Comparison of ENCODE assay signal across 9 cellular contexts in the genomic region with DNA sequence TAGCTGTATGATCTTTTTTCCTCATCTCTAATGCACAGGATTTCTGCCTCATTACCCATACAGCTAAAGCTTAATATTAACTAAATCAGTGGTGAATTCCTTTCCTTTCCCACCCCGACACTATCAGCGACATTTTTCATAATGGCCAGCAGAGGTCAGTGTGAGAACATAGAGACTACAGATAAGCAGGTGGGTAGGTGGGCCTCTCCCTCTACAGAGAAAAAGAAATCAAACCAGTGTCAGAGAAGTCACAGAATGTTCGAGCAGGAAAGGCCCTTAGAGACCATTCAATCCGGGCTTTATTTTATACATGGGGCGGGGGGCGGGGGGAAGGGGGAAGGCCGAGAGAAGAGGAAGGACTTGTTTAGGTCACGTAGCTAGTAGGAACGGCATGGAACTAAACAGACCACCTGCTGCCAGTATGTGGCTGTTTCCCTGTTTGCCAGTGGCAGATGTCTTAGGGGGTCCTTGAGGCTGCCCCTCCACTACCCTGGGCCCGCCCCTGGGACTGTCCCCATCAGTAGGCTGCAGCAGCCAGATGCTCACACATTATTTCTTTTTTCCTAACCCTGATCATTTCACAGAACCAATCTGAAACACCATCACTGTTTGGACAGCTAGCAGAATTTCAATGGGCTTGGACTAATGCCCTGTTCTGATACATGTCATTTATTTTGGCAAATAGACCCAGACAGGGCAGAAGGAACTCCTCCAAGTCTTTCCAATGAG.
DNase-seq lines count a peak whose midpoint lies in the region; ATAC-seq, FAIRE-seq and TF ChIP-seq lines count a peak whose summit lies in the region.
"Had no signal": no experiment of that assay in that cellular context is flagged by ENCODE, and none has a peak within 500 bp of the region (broad histone marks: within the 10 kb centered on the region; RNA-seq: fewer than 3 reads in every experiment).

No MANE protein-coding gene starts in this region.

- POLR2A ChIA-PET in MCF 10A (lab: Yijun Ruan, JAX) = interaction anchor here (0.6 to 1.7 kb wide), 7 partner anchors 10 to 272 kb away, joined by 3 to 6 read pairs (median 4); a partner anchor contains a TSS

- no peak overlapping the region for H3K18ac ChIP-seq in mesendoderm (ENCODE audit: low read length)

- H3K79me2 ChIP-seq in mesendoderm (ENCODE audit: control insufficient read depth, insufficient read depth, low read length) = no peaks in the 10 kb centered on the region

- peaks cover 25% of the 10 kb centered on the region for H3K36me3 Mint-ChIP-seq in MCF 10A (ENCODE audit: insufficient read depth, unreplicated experiment)
- no peaks in the 10 kb centered on the region for H3K36me3 Mint-ChIP-seq in activated naive CD4-positive, alpha-beta T cell treated with anti-CD3 and anti-CD28 coated beads for 36 hours (ENCODE audit: low read depth)

- DNase-seq in MCF 10A (ENCODE audit: unreplicated experiment) (peak; percentile 53), breast epithelium (ENCODE audit: low spot score in 2 of 2) (no peak), NCI-H446 treated with DMSO at 0.1 percent for 48 hours (lab: John Stamatoyannopoulos, UW) (peak; percentile 96), mesendoderm (peak; percentile 73), cerebellar nuclear complex (lab: John Stamatoyannopoulos, UW) (no peak)
- DNase-seq in activated naive CD4-positive, alpha-beta T cell treated with anti-CD3 and anti-CD28 coated beads for 36 hours = no peak

- CTCF ChIA-PET in MCF 10A (lab: Yijun Ruan, JAX) = interaction anchor here (0.6 to 5.7 kb wide), 53 partner anchors 8 to 374 kb away, joined by 3 to 72 read pairs (median 4); no protein-coding TSS in a partner anchor
- CTCF ChIA-PET in activated naive CD4-positive, alpha-beta T cell treated with anti-CD3 and anti-CD28 coated beads for 36 hours (lab: Charles Lee) = interaction anchor here (0.7 to 1.6 kb wide), 11 partner anchors 9 to 312 kb away, joined by 3 to 7 read pairs (median 3); no protein-coding TSS in a partner anchor

- H3K9me3 ChIP-seq in breast epithelium = no peaks in the 10 kb centered on the region

- TF ChIP-seq POLR2A in breast epithelium (IDR thresholded peaks at IDR 0.05) = no peak

- intact Hi-C loops in MCF 10A (cut with micrococcal nuclease) (loop anchor here (1.0 to 5.0 kb wide), 4 partner anchors 79 to 312 kb away; no protein-coding TSS in a partner anchor), breast epithelium (cut with DNase I; ENCODE audit: low total_unique reads) (no loop called here)
- intact Hi-C loops in activated naive CD4-positive, alpha-beta T cell treated with anti-CD3 and anti-CD28 coated beads for 36 hours (cut with micrococcal nuclease) = loop anchor here (1.0 to 10.0 kb wide), 4 partner anchors 72 to 1250 kb away; no protein-coding TSS in a partner anchor

- WGBS in mesendoderm (ENCODE audit: extremely low coverage, insufficient coverage, low lambda C conversion rate) = no CpG with 5 or more reads among the region's 10 CpGs

- no peak overlapping the region for H3K4me2 ChIP-seq in mesendoderm (ENCODE audit: low read length)

- peak; percentile 85 for ATAC-seq in HG02759 (IDR thresholded peaks at IDR 0.05; ENCODE audit: unreplicated experiment)

- no TSS peak for BruUV-seq in MCF 10A (replicated peaks; lab: Mats Ljungman, UMichigan)

- H4K5ac ChIP-seq in mesendoderm (ENCODE audit: low read length) = no peak overlapping the region

- H3K23ac ChIP-seq in mesendoderm (ENCODE audit: low read length) = no peak overlapping the region

- peaks cover 87% of the 10 kb centered on the region for H3K27me3 Mint-ChIP-seq in MCF 10A (ENCODE audit: insufficient read depth, unreplicated experiment)
- H3K27me3 Mint-ChIP-seq in activated naive CD4-positive, alpha-beta T cell treated with anti-CD3 and anti-CD28 coated beads for 36 hours (ENCODE audit: low read depth) = no peaks in the 10 kb centered on the region

- H2BK120ac ChIP-seq in mesendoderm (ENCODE audit: low read depth, low read length) = no peak overlapping the region

- peak; percentile 74 for FAIRE-seq in colon (lab: Jason Lieb, UNC)

- H3K27ac ChIP-seq in breast epithelium (no peak overlapping the region), mesendoderm (ENCODE audit: low read depth, low read length) (no peak overlapping the region)

- no peak overlapping the region for H3K9ac ChIP-seq in mesendoderm (ENCODE audit: low read length)

- H3K36me3 ChIP-seq in breast epithelium (no peaks in the 10 kb centered on the region), mesendoderm (ENCODE audit: control insufficient read depth, insufficient read depth, low read length) (no peaks in the 10 kb centered on the region)

- peak overlapping the region; percentile 65 for H3K27ac Mint-ChIP-seq in MCF 10A (ENCODE audit: low read depth, unreplicated experiment)
- no peak overlapping the region for H3K27ac Mint-ChIP-seq in activated naive CD4-positive, alpha-beta T cell treated with anti-CD3 and anti-CD28 coated beads for 36 hours
- H3K27ac Mint-ChIP-seq: dendritic cell treated with granulocyte-macrophage colony-stimulating factor and Interleukin-4, amounts not matched to agents 40 ng/mL and 50 ng/mL, for 4 days had no signal

- H3K79me1 ChIP-seq in mesendoderm (ENCODE audit: low read length) = no peaks in the 10 kb centered on the region

- H3K27me3 ChIP-seq in breast epithelium (peaks cover 0 to 71% of the 10 kb centered on the region in 2 donors), mesendoderm (ENCODE audit: insufficient read depth, low read length, poor library complexity) (no peaks in the 10 kb centered on the region)

- TF ChIP-seq CTCF in MCF 10A (IDR thresholded peaks at IDR 0.05; ENCODE audit: unreplicated experiment) (peak; percentile 74), breast epithelium (IDR thresholded peaks at IDR 0.05) (no peak)

- H2BK5ac ChIP-seq in mesendoderm (ENCODE audit: low read length) = no peak overlapping the region

- no peak overlapping the region for H2AK5ac ChIP-seq in mesendoderm (ENCODE audit: low read length)

- no peak overlapping the region for H4K8ac ChIP-seq in mesendoderm (ENCODE audit: low read depth, low read length)

- H3K4me3 Mint-ChIP-seq in MCF 10A (ENCODE audit: unreplicated experiment) = no peak overlapping the region
- no peak overlapping the region for H3K4me3 Mint-ChIP-seq in activated naive CD4-positive, alpha-beta T cell treated with anti-CD3 and anti-CD28 coated beads for 36 hours
- H3K4me3 Mint-ChIP-seq: dendritic cell treated with granulocyte-macrophage colony-stimulating factor and Interleukin-4, amounts not matched to agents 40 ng/mL and 50 ng/mL, for 4 days had no signal

- H3K4ac ChIP-seq in mesendoderm (ENCODE audit: low read depth, low read length) = peak overlapping the region; percentile 31

- no peaks in the 10 kb centered on the region for H3K9me3 Mint-ChIP-seq in MCF 10A (ENCODE audit: unreplicated experiment)
- H3K9me3 Mint-ChIP-seq in activated naive CD4-positive, alpha-beta T cell treated with anti-CD3 and anti-CD28 coated beads for 36 hours = no peaks in the 10 kb centered on the region
- H3K9me3 Mint-ChIP-seq: dendritic cell treated with granulocyte-macrophage colony-stimulating factor and Interleukin-4, amounts not matched to agents 40 ng/mL and 50 ng/mL, for 4 days had no signal

- H3K4me3 ChIP-seq in breast epithelium (no peak overlapping the region), mesendoderm (ENCODE audit: low read length) (no peak overlapping the region)

- H3K56ac ChIP-seq in mesendoderm (ENCODE audit: low read length) = no peak overlapping the region

- H2BK15ac ChIP-seq in mesendoderm (replicated peaks; ENCODE audit: low read depth) = no peak overlapping the region

- peaks cover 6% of the 10 kb centered on the region for H3K4me1 Mint-ChIP-seq in MCF 10A (ENCODE audit: insufficient read depth, unreplicated experiment)
- H3K4me1 Mint-ChIP-seq in activated naive CD4-positive, alpha-beta T cell treated with anti-CD3 and anti-CD28 coated beads for 36 hours (ENCODE audit: low read depth) = peaks cover 3% of the 10 kb centered on the region

- H3K4me1 ChIP-seq in breast epithelium (no peaks in the 10 kb centered on the region), mesendoderm (ENCODE audit: control insufficient read depth, low read depth, low read length) (no peaks in the 10 kb centered on the region)

Comparison
In these comparisons a context has a peak if more than half of its experiments do, and no peak if none do; other contexts are left out.
1. DNase-seq: peak in MCF 10A (single experiment), NCI-H446 treated with DMSO at 0.1 percent for 48 hours (single experiment) and mesendoderm (single experiment); none in breast epithelium (0 of 2), activated naive CD4-positive, alpha-beta T cell treated with anti-CD3 and anti-CD28 coated beads for 36 hours (single experiment) and cerebellar nuclear complex (0 of 2).